ENCODE assay signal across 1 cellular context in the genomic region with DNA sequence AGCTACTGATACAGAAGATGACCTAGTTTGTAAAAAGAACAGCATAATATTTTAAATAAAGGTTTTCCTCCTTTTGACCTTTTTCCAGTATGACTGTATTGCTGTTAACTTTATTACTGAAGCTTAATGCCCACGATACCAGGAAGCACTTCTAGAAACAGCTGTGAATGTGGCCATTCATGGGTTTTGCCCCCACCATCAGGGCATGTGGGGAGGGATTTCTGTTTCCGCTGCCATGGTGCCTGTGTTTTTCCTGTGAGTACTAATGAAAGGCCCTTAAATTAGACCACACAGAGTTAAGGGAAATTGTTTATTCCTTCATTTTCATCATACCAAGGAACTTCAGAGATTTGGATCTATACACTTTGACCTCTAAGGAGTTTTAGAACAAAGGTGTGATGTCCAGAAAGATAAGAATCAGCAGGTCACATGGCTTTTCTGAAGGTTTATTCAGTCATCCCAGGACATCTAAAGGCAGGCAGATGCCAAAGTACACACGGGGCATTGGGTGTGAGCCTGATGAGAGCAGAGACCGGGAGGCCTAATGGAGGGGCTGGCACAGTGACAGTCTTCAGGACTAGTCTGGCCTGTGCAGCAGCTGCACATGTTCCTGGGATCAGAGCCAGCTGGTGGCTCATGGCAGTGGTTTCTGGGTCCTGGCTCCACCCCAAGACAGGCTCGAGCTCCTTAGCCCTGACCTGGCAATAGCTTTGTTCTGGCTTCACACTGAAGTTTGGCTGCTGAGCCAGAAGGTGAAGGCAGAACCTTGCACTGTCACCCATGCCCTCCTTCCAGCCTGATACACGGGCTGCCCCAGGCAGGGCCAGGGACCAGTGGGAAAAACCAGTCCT.
A peak's percentile ranks its signal among the peaks of the same experiment; 100 is the strongest.
TF ChIP-seq lines count a peak whose summit lies in the region.

No MANE protein-coding gene starts in this region.

TF ChIP-seq in A549, 52 proteins besides CTCF, POLR2A, EP300 and RAD21 (continued from another document):
- TF ChIP-seq MAFK (IDR thresholded peaks at IDR 0.05; ENCODE audit: partially characterized antibody) = no peak
- no peak for TF ChIP-seq ZSCAN20 (CRISPR knock-in tag; IDR thresholded peaks at IDR 0.05)
- no peak for TF ChIP-seq CHD4 (IDR thresholded peaks at IDR 0.05; ENCODE audit: borderline replicate concordance)
- TF ChIP-seq, protein P1, sequence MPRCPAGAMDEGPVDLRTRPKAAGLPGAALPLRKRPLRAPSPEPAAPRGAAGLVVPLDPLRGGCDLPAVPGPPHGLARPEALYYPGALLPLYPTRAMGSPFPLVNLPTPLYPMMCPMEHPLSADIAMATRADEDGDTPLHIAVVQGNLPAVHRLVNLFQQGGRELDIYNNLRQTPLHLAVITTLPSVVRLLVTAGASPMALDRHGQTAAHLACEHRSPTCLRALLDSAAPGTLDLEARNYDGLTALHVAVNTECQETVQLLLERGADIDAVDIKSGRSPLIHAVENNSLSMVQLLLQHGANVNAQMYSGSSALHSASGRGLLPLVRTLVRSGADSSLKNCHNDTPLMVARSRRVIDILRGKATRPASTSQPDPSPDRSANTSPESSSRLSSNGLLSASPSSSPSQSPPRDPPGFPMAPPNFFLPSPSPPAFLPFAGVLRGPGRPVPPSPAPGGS (IDR thresholded peaks at IDR 0.05) = peak; percentile 64; the same call in 2 of the 3 replicates
- no peak for TF ChIP-seq EHMT2 (IDR thresholded peaks at IDR 0.05; ENCODE audit: low read depth)
- TF ChIP-seq BHLHE40 (IDR thresholded peaks at IDR 0.05; ENCODE audit: low read depth, low read length) = no peak
- no peak for TF ChIP-seq TFCP2L1 (CRISPR knock-in tag; IDR thresholded peaks at IDR 0.05)
- no peak for TF ChIP-seq HEYL (CRISPR knock-in tag; IDR thresholded peaks at IDR 0.05)
- TF ChIP-seq NFE2L2 (conservative IDR thresholded peaks at IDR 0.05; ENCODE audit: low read length) = no peak
- no peak for TF ChIP-seq ZNF302 (CRISPR knock-in tag; IDR thresholded peaks at IDR 0.05)
- TF ChIP-seq, protein P2, sequence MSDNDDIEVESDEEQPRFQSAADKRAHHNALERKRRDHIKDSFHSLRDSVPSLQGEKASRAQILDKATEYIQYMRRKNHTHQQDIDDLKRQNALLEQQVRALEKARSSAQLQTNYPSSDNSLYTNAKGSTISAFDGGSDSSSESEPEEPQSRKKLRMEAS (IDR thresholded peaks at IDR 0.05) = peak; percentile 89
- TF ChIP-seq POLR2AphosphoS2 (conservative IDR thresholded peaks at IDR 0.05; ENCODE audit: low read length) = no peak
- peak; percentile 89 for TF ChIP-seq JUNB (IDR thresholded peaks at IDR 0.05)
- TF ChIP-seq PHF8 (IDR thresholded peaks at IDR 0.05; ENCODE audit: borderline replicate concordance, low read depth) = no peak
- TF ChIP-seq ESRRA (IDR thresholded peaks at IDR 0.05; ENCODE audit: borderline replicate concordance, low read length) = no peak; the same call in 1 of the 2 replicates
- no peak for TF ChIP-seq RNF2 (IDR thresholded peaks at IDR 0.05; ENCODE audit: borderline replicate concordance, low read depth)
- TF ChIP-seq, protein P3, sequence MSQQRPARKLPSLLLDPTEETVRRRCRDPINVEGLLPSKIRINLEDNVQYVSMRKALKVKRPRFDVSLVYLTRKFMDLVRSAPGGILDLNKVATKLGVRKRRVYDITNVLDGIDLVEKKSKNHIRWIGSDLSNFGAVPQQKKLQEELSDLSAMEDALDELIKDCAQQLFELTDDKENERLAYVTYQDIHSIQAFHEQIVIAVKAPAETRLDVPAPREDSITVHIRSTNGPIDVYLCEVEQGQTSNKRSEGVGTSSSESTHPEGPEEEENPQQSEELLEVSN (IDR thresholded peaks at IDR 0.05; ENCODE audit: borderline replicate concordance, low read depth) = 0 out of 2 replicates have a peak, but pooled peaks have one; percentile 12
- no peak for TF ChIP-seq HOXA7 (CRISPR knock-in tag; IDR thresholded peaks at IDR 0.05)
- no peak for TF ChIP-seq FOSB (CRISPR knock-in tag; IDR thresholded peaks at IDR 0.05)
- peak; percentile 54 for TF ChIP-seq NPAS2 (CRISPR knock-in tag; IDR thresholded peaks at IDR 0.05; ENCODE audit: borderline replicate concordance)
- no peak for TF ChIP-seq CBX2 (IDR thresholded peaks at IDR 0.05; ENCODE audit: borderline replicate concordance, low read depth)
- TF ChIP-seq HDAC2 (IDR thresholded peaks at IDR 0.05) = no peak
- TF ChIP-seq NR3C1 (IDR thresholded peaks at IDR 0.05) = no peak
- TF ChIP-seq, protein P4, sequence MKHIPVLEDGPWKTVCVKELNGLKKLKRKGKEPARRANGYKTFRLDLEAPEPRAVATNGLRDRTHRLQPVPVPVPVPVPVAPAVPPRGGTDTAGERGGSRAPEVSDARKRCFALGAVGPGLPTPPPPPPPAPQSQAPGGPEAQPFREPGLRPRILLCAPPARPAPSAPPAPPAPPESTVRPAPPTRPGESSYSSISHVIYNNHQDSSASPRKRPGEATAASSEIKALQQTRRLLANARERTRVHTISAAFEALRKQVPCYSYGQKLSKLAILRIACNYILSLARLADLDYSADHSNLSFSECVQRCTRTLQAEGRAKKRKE (CRISPR knock-in tag; IDR thresholded peaks at IDR 0.05; ENCODE audit: low read depth) = no peak
- no peak for TF ChIP-seq CEBPB (IDR thresholded peaks at IDR 0.05)
- TF ChIP-seq HOXB13 (CRISPR knock-in tag; IDR thresholded peaks at IDR 0.05; ENCODE audit: low read depth) = no peak
- TF ChIP-seq, protein P5, sequence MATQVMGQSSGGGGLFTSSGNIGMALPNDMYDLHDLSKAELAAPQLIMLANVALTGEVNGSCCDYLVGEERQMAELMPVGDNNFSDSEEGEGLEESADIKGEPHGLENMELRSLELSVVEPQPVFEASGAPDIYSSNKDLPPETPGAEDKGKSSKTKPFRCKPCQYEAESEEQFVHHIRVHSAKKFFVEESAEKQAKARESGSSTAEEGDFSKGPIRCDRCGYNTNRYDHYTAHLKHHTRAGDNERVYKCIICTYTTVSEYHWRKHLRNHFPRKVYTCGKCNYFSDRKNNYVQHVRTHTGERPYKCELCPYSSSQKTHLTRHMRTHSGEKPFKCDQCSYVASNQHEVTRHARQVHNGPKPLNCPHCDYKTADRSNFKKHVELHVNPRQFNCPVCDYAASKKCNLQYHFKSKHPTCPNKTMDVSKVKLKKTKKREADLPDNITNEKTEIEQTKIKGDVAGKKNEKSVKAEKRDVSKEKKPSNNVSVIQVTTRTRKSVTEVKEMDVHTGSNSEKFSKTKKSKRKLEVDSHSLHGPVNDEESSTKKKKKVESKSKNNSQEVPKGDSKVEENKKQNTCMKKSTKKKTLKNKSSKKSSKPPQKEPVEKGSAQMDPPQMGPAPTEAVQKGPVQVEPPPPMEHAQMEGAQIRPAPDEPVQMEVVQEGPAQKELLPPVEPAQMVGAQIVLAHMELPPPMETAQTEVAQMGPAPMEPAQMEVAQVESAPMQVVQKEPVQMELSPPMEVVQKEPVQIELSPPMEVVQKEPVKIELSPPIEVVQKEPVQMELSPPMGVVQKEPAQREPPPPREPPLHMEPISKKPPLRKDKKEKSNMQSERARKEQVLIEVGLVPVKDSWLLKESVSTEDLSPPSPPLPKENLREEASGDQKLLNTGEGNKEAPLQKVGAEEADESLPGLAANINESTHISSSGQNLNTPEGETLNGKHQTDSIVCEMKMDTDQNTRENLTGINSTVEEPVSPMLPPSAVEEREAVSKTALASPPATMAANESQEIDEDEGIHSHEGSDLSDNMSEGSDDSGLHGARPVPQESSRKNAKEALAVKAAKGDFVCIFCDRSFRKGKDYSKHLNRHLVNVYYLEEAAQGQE (IDR thresholded peaks at IDR 0.05) = no peak
- TF ChIP-seq KDM5A (IDR thresholded peaks at IDR 0.05) = no peak
- no peak for TF ChIP-seq FOXS1 (CRISPR knock-in tag; IDR thresholded peaks at IDR 0.05)
- TF ChIP-seq RFX5 (IDR thresholded peaks at IDR 0.05) = no peak
- TF ChIP-seq KDM1A (IDR thresholded peaks at IDR 0.05; ENCODE audit: low read depth) = no peak
- TF ChIP-seq ZC3H11A (IDR thresholded peaks at IDR 0.05) = no peak
- TF ChIP-seq FOSL2 (IDR thresholded peaks at IDR 0.05) = peak; percentile 55
- TF ChIP-seq FOSL2 (CRISPR knock-in tag; IDR thresholded peaks at IDR 0.05) = peak; percentile 41
- TF ChIP-seq RARB (CRISPR knock-in tag; IDR thresholded peaks at IDR 0.05) = no peak
- TF ChIP-seq ZFP36 (IDR thresholded peaks at IDR 0.05; ENCODE audit: borderline replicate concordance, partially characterized antibody) = no peak
- TF ChIP-seq, protein P6, sequence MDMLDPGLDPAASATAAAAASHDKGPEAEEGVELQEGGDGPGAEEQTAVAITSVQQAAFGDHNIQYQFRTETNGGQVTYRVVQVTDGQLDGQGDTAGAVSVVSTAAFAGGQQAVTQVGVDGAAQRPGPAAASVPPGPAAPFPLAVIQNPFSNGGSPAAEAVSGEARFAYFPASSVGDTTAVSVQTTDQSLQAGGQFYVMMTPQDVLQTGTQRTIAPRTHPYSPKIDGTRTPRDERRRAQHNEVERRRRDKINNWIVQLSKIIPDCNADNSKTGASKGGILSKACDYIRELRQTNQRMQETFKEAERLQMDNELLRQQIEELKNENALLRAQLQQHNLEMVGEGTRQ (IDR thresholded peaks at IDR 0.05) = peak; percentile 67
- TF ChIP-seq, protein P7, sequence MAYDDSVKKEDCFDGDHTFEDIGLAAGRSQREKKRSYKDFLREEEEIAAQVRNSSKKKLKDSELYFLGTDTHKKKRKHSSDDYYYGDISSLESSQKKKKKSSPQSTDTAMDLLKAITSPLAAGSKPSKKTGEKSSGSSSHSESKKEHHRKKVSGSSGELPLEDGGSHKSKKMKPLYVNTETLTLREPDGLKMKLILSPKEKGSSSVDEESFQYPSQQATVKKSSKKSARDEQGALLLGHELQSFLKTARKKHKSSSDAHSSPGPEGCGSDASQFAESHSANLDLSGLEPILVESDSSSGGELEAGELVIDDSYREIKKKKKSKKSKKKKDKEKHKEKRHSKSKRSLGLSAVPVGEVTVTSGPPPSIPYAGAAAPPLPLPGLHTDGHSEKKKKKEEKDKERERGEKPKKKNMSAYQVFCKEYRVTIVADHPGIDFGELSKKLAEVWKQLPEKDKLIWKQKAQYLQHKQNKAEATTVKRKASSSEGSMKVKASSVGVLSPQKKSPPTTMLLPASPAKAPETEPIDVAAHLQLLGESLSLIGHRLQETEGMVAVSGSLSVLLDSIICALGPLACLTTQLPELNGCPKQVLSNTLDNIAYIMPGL (CRISPR knock-in tag; IDR thresholded peaks at IDR 0.05; ENCODE audit: borderline replicate concordance) = no peak
- TF ChIP-seq HOXB5 (CRISPR knock-in tag; IDR thresholded peaks at IDR 0.05) = no peak
- TF ChIP-seq, protein P8, sequence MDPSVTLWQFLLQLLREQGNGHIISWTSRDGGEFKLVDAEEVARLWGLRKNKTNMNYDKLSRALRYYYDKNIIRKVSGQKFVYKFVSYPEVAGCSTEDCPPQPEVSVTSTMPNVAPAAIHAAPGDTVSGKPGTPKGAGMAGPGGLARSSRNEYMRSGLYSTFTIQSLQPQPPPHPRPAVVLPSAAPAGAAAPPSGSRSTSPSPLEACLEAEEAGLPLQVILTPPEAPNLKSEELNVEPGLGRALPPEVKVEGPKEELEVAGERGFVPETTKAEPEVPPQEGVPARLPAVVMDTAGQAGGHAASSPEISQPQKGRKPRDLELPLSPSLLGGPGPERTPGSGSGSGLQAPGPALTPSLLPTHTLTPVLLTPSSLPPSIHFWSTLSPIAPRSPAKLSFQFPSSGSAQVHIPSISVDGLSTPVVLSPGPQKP (IDR thresholded peaks at IDR 0.05; ENCODE audit: low read depth, low read length) = no peak
- no peak for TF ChIP-seq EHF (CRISPR knock-in tag; IDR thresholded peaks at IDR 0.05)
- no peak for TF ChIP-seq SREBF2 (IDR thresholded peaks at IDR 0.05)
- TF ChIP-seq GATA3 (IDR thresholded peaks at IDR 0.05; ENCODE audit: borderline replicate concordance) = peak; percentile 96
- TF ChIP-seq JUN (IDR thresholded peaks at IDR 0.05) = peak; percentile 78 to 81; a peak in 4 of 5 replicates
